1 cellular context compared by ENCODE assay signal in genomic region chr14:76947078-76947837, GRCh38.
TF ChIP-seq lines count a peak whose summit lies in the region.

No MANE protein-coding gene starts in this region.

TF ChIP-seq in HEK293, 187 proteins besides CTCF, POLR2A, EP300 and RAD21 (continued from another document and continues in another):
- TF ChIP-seq, protein P1, sequence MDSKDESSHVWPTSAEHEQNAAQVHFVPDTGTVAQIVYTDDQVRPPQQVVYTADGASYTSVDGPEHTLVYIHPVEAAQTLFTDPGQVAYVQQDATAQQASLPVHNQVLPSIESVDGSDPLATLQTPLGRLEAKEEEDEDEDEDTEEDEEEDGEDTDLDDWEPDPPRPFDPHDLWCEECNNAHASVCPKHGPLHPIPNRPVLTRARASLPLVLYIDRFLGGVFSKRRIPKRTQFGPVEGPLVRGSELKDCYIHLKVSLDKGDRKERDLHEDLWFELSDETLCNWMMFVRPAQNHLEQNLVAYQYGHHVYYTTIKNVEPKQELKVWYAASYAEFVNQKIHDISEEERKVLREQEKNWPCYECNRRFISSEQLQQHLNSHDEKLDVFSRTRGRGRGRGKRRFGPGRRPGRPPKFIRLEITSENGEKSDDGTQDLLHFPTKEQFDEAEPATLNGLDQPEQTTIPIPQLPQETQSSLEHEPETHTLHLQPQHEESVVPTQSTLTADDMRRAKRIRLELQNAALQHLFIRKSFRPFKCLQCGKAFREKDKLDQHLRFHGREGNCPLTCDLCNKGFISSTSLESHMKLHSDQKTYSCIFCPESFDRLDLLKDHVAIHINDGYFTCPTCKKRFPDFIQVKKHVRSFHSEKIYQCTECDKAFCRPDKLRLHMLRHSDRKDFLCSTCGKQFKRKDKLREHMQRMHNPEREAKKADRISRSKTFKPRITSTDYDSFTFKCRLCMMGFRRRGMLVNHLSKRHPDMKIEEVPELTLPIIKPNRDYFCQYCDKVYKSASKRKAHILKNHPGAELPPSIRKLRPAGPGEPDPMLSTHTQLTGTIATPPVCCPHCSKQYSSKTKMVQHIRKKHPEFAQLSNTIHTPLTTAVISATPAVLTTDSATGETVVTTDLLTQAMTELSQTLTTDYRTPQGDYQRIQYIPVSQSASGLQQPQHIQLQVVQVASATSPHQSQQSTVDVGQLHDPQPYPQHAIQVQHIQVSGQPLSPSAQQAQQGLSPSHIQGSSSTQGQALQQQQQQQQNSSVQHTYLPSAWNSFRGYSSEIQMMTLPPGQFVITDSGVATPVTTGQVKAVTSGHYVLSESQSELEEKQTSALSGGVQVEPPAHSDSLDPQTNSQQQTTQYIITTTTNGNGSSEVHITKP (tag by site-specific recombination; IDR thresholded peaks at IDR 0.05): 0 out of 2 replicates have a peak, but pooled peaks have one; percentile 23
- no peak for TF ChIP-seq ZNF514 (tag by site-specific recombination; IDR thresholded peaks at IDR 0.05)
- 0 out of 2 replicates have a peak, but pooled peaks have one; percentile 21 for TF ChIP-seq ZBTB11 (tag by site-specific recombination; conservative IDR thresholded peaks at IDR 0.05; ENCODE audit: low read depth)
- TF ChIP-seq YY1 (tag by site-specific recombination; IDR thresholded peaks at IDR 0.05): no peak
- TF ChIP-seq KLF10 (tag by site-specific recombination; IDR thresholded peaks at IDR 0.05): peak; percentile 30; the same call in 1 of the 2 replicates
- no peak for TF ChIP-seq ZNF621 (tag by site-specific recombination; IDR thresholded peaks at IDR 0.05)
- no peak for TF ChIP-seq ZNF266 (tag by site-specific recombination; IDR thresholded peaks at IDR 0.05; ENCODE audit: low read depth)
- TF ChIP-seq KLF7 (tag by site-specific recombination; IDR thresholded peaks at IDR 0.05; ENCODE audit: borderline replicate concordance): no peak
- 0 out of 2 replicates have a peak, but pooled peaks have one; percentile 17 for TF ChIP-seq ZNF37A (tag by site-specific recombination; IDR thresholded peaks at IDR 0.05)
- TF ChIP-seq ZNF311 (tag by site-specific recombination; IDR thresholded peaks at IDR 0.05; ENCODE audit: borderline replicate concordance): no peak
- TF ChIP-seq, protein P2, sequence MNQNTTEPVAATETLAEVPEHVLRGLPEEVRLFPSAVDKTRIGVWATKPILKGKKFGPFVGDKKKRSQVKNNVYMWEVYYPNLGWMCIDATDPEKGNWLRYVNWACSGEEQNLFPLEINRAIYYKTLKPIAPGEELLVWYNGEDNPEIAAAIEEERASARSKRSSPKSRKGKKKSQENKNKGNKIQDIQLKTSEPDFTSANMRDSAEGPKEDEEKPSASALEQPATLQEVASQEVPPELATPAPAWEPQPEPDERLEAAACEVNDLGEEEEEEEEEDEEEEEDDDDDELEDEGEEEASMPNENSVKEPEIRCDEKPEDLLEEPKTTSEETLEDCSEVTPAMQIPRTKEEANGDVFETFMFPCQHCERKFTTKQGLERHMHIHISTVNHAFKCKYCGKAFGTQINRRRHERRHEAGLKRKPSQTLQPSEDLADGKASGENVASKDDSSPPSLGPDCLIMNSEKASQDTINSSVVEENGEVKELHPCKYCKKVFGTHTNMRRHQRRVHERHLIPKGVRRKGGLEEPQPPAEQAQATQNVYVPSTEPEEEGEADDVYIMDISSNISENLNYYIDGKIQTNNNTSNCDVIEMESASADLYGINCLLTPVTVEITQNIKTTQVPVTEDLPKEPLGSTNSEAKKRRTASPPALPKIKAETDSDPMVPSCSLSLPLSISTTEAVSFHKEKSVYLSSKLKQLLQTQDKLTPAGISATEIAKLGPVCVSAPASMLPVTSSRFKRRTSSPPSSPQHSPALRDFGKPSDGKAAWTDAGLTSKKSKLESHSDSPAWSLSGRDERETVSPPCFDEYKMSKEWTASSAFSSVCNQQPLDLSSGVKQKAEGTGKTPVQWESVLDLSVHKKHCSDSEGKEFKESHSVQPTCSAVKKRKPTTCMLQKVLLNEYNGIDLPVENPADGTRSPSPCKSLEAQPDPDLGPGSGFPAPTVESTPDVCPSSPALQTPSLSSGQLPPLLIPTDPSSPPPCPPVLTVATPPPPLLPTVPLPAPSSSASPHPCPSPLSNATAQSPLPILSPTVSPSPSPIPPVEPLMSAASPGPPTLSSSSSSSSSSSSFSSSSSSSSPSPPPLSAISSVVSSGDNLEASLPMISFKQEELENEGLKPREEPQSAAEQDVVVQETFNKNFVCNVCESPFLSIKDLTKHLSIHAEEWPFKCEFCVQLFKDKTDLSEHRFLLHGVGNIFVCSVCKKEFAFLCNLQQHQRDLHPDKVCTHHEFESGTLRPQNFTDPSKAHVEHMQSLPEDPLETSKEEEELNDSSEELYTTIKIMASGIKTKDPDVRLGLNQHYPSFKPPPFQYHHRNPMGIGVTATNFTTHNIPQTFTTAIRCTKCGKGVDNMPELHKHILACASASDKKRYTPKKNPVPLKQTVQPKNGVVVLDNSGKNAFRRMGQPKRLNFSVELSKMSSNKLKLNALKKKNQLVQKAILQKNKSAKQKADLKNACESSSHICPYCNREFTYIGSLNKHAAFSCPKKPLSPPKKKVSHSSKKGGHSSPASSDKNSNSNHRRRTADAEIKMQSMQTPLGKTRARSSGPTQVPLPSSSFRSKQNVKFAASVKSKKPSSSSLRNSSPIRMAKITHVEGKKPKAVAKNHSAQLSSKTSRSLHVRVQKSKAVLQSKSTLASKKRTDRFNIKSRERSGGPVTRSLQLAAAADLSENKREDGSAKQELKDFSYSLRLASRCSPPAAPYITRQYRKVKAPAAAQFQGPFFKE (tag by site-specific recombination; IDR thresholded peaks at IDR 0.05; ENCODE audit: borderline replicate concordance): no peak
- TF ChIP-seq ZNF155 (tag by site-specific recombination; IDR thresholded peaks at IDR 0.05): no peak
- TF ChIP-seq ZNF513 (tag by site-specific recombination; IDR thresholded peaks at IDR 0.05): no peak
- TF ChIP-seq, protein P3, sequence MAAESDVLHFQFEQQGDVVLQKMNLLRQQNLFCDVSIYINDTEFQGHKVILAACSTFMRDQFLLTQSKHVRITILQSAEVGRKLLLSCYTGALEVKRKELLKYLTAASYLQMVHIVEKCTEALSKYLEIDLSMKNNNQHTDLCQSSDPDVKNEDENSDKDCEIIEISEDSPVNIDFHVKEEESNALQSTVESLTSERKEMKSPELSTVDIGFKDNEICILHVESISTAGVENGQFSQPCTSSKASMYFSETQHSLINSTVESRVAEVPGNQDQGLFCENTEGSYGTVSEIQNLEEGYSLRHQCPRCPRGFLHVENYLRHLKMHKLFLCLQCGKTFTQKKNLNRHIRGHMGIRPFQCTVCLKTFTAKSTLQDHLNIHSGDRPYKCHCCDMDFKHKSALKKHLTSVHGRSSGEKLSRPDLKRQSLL (tag by site-specific recombination; IDR thresholded peaks at IDR 0.05): no peak
- peak; percentile 93 for TF ChIP-seq ZNF660 (tag by site-specific recombination; IDR thresholded peaks at IDR 0.05)
- no peak for TF ChIP-seq ZNF10 (tag by site-specific recombination; IDR thresholded peaks at IDR 0.05)
- TF ChIP-seq ZFHX2 (tag by site-specific recombination; conservative IDR thresholded peaks at IDR 0.05): peak; percentile 13
- peak; percentile 49 for TF ChIP-seq FEZF1 (tag by site-specific recombination; IDR thresholded peaks at IDR 0.05)
- peak; percentile 77; the same call in 1 of the 2 replicates for TF ChIP-seq MYNN (tag by site-specific recombination; IDR thresholded peaks at IDR 0.05; ENCODE audit: borderline replicate concordance)
- no peak for TF ChIP-seq ZNF114 (tag by site-specific recombination; IDR thresholded peaks at IDR 0.05)
- TF ChIP-seq ZNF624 (tag by site-specific recombination; IDR thresholded peaks at IDR 0.05): no peak
- no peak for TF ChIP-seq ZNF626 (tag by site-specific recombination; IDR thresholded peaks at IDR 0.05)
- TF ChIP-seq ZNF585B (tag by site-specific recombination; IDR thresholded peaks at IDR 0.05): no peak
- TF ChIP-seq IKZF3 (tag by site-specific recombination; IDR thresholded peaks at IDR 0.05): peak; percentile 8; the same call in 1 of the 2 replicates
- TF ChIP-seq YY2 (tag by site-specific recombination; IDR thresholded peaks at IDR 0.05): no peak
- no peak for TF ChIP-seq ZNF394 (tag by site-specific recombination; IDR thresholded peaks at IDR 0.05; ENCODE audit: borderline replicate concordance)
- TF ChIP-seq, protein P4, sequence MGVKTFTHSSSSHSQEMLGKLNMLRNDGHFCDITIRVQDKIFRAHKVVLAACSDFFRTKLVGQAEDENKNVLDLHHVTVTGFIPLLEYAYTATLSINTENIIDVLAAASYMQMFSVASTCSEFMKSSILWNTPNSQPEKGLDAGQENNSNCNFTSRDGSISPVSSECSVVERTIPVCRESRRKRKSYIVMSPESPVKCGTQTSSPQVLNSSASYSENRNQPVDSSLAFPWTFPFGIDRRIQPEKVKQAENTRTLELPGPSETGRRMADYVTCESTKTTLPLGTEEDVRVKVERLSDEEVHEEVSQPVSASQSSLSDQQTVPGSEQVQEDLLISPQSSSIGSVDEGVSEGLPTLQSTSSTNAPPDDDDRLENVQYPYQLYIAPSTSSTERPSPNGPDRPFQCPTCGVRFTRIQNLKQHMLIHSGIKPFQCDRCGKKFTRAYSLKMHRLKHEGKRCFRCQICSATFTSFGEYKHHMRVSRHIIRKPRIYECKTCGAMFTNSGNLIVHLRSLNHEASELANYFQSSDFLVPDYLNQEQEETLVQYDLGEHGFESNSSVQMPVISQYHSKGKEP (tag by site-specific recombination; IDR thresholded peaks at IDR 0.05): peak; percentile 98
- TF ChIP-seq ZBTB8A (tag by site-specific recombination; IDR thresholded peaks at IDR 0.05): peak; percentile 55
- TF ChIP-seq ZNF202 (tag by site-specific recombination; IDR thresholded peaks at IDR 0.05; ENCODE audit: borderline replicate concordance): no peak
- TF ChIP-seq ZNF449 (tag by site-specific recombination; IDR thresholded peaks at IDR 0.05): no peak
- no peak for TF ChIP-seq ZNF24 (tag by site-specific recombination; IDR thresholded peaks at IDR 0.05)
- TF ChIP-seq ZNF529 (tag by site-specific recombination; IDR thresholded peaks at IDR 0.05; ENCODE audit: insufficient replicate concordance): no peak
- no peak for TF ChIP-seq ZSCAN23 (tag by site-specific recombination; IDR thresholded peaks at IDR 0.05)
- TF ChIP-seq INSM2 (tag by site-specific recombination; IDR thresholded peaks at IDR 0.05): no peak
- no peak for TF ChIP-seq SCRT1 (tag by site-specific recombination; IDR thresholded peaks at IDR 0.05; ENCODE audit: borderline replicate concordance)
- no peak for TF ChIP-seq ZNF677 (tag by site-specific recombination; IDR thresholded peaks at IDR 0.05)
- no peak for TF ChIP-seq ZNF704 (tag by site-specific recombination; IDR thresholded peaks at IDR 0.05)
